1 cellular context compared by ENCODE assay signal in genomic region chr1:14486401-14487110, GRCh38.
TF ChIP-seq lines count a peak whose summit lies in the region.

No MANE protein-coding gene starts in this region.

TF ChIP-seq in HepG2, 621 proteins besides CTCF, POLR2A, EP300 and RAD21 (continued from another document):
- TF ChIP-seq ZBTB4 (CRISPR knock-in tag; IDR thresholded peaks at IDR 0.05; ENCODE audit: borderline replicate concordance) (no peak), PITX1 (CRISPR knock-in tag; IDR thresholded peaks at IDR 0.05) (no peak), BHLHE40 (IDR thresholded peaks at IDR 0.05; ENCODE audit: low read length) (no peak), HNRNPLL (IDR thresholded peaks at IDR 0.05; ENCODE audit: low read depth, low read length, poor library complexity, severe bottlenecking) (no peak), ZNF276 (CRISPR knock-in tag; IDR thresholded peaks at IDR 0.05; ENCODE audit: low read depth) (no peak), ZSCAN5A (CRISPR knock-in tag; IDR thresholded peaks at IDR 0.05; ENCODE audit: borderline replicate concordance) (no peak), TEAD3 (CRISPR knock-in tag; optimal IDR thresholded peaks at IDR 0.05; ENCODE audit: borderline replicate concordance) (no peak), GABPA (IDR thresholded peaks at IDR 0.05; ENCODE audit: low read depth, low read length) (no peak), GABPA (CRISPR knock-in tag; IDR thresholded peaks at IDR 0.05; ENCODE audit: low read depth) (no peak), SOX6 (IDR thresholded peaks at IDR 0.05) (no peak), SOX6 (CRISPR knock-in tag; IDR thresholded peaks at IDR 0.05) (no peak), ZNF670 (CRISPR knock-in tag; IDR thresholded peaks at IDR 0.05; ENCODE audit: borderline replicate concordance) (no peak), MYNN (CRISPR knock-in tag; IDR thresholded peaks at IDR 0.05; ENCODE audit: low read depth) (no peak), ZSCAN20 (CRISPR knock-in tag; IDR thresholded peaks at IDR 0.05; ENCODE audit: borderline replicate concordance) (no peak)
- TF ChIP-seq, protein P1, sequence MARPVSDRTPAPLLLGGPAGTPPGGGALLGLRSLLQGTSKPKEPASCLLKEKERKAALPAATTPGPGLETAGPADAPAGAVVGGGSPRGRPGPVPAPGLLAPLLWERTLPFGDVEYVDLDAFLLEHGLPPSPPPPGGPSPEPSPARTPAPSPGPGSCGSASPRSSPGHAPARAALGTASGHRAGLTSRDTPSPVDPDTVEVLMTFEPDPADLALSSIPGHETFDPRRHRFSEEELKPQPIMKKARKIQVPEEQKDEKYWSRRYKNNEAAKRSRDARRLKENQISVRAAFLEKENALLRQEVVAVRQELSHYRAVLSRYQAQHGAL (CRISPR knock-in tag; IDR thresholded peaks at IDR 0.05; ENCODE audit: not compliant biosample characterization) = no peak
- TF ChIP-seq, protein P2, sequence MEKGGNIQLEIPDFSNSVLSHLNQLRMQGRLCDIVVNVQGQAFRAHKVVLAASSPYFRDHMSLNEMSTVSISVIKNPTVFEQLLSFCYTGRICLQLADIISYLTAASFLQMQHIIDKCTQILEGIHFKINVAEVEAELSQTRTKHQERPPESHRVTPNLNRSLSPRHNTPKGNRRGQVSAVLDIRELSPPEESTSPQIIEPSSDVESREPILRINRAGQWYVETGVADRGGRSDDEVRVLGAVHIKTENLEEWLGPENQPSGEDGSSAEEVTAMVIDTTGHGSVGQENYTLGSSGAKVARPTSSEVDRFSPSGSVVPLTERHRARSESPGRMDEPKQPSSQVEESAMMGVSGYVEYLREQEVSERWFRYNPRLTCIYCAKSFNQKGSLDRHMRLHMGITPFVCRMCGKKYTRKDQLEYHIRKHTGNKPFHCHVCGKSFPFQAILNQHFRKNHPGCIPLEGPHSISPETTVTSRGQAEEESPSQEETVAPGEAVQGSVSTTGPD (CRISPR knock-in tag; IDR thresholded peaks at IDR 0.05) = no peak
